ENCODE assay signal across 18 cellular contexts in the genomic region with DNA sequence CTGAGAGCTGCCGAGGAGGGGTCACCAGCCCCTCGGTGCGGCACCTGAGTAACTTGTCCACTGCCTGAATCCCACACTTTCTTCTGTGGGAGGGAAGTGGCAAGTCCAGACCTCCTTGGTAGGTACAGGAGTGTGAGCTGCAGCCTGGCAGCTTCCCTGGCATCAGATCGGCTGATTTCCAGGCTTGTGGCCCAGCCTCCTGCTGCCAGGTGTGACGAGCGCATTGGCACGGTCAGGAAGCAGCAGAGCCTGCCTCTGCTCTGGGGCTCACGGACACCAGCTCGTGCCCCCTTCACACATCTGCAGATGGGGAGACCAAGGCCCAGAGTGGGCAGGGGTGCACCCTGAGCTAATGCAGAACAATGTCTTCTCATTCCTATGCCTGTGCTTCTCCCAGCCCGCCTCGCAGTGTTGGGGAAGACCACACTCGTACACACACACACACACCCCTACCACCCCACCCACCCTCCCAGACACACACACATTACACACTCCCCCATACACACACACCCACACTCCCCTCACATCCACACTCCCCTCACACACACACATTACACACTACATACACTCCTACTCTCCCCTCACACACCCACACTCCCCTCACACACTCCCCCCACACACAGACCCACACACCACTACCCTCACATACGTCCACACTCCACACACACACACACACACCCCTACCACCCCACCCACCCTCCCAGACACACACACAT. TPM values are rescaled to one million over a fixed set of nuclear protein-coding genes. Genes with fewer than 3 reads are reported as not detected.
DNase-seq lines count a peak whose midpoint lies in the region; ATAC-seq, FAIRE-seq and TF ChIP-seq lines count a peak whose summit lies in the region.
"Had no signal": no experiment of that assay in that cellular context is flagged by ENCODE, and none has a peak within 500 bp of the region (broad histone marks: within the 10 kb centered on the region; RNA-seq: fewer than 3 reads in every experiment).

No MANE protein-coding gene starts in this region.

- no peaks in the 10 kb centered on the region for H3K36me3 ChIP-seq in pancreas

- H3K27ac ChIP-seq in pancreas: no peak overlapping the region
- H3K27ac ChIP-seq: PC-9 had no signal

- H3K4me3 ChIP-seq in LNCaP clone FGC (ENCODE audit: low read depth, low read length) (no peak overlapping the region), pancreas (no peak overlapping the region)
- H3K4me3 ChIP-seq: PC-9 had no signal

- peak; percentile 90 to 95 (median 92) for ATAC-seq in pancreas
- ATAC-seq in HG03108 (IDR thresholded peaks at IDR 0.05; ENCODE audit: unreplicated experiment): no peak
- ATAC-seq in GM18861 (IDR thresholded peaks at IDR 0.05; ENCODE audit: unreplicated experiment): no peak
- ATAC-seq: left colon, natural killer cell, sciatic nerve had no signal

- no peaks in the 10 kb centered on the region for H3K9me3 ChIP-seq in pancreas

- peak in 2 of 3 experiments; percentile 32 to 44 for DNase-seq in NCI-H1417 (lab: John Stamatoyannopoulos, UW)
- DNase-seq in NCI-H1417 treated with DMSO at 0.1 percent for 48 hours (lab: John Stamatoyannopoulos, UW): no peak
- DNase-seq in LNCaP clone FGC (ENCODE audit: low read depth): peak; percentile 82
- DNase-seq in cerebellar cortex (ENCODE audit: low spot score): peak; percentile 75
- DNase-seq in pancreas: peak; percentile 85 to 96 (median 91)
- no peak for DNase-seq in activated CD4-positive, CD25-positive, alpha-beta regulatory T cell treated with anti-CD3 and anti-CD28 coated beads, Interleukin-2, amount 50 U/mL, for 72 hours
- DNase-seq: 8988T; activated naive CD4-positive, alpha-beta T cell treated with anti-CD3 and anti-CD28 coated beads, Interleukin-2, amount 10 ng/mL, durations not matched to agents 7 days and 5 days; left colon; natural killer cell; NCI-H226; PC-9; stimulated activated CD4-positive, alpha-beta T cell treated with anti-CD3 and anti-CD28 coated beads, Interleukin-4, amount 100 ng/mL, for 24 hours; SW 1271 had no signal

- 25 to 31% methylated on average over 12 to 13 of the region's 13 CpGs for WGBS in pancreas, 2 donors

- TF ChIP-seq CTCF in LNCaP clone FGC (IDR thresholded peaks at IDR 0.05; ENCODE audit: control insufficient read depth, extremely low read depth, insufficient read depth): no peak
- TF ChIP-seq CTCF in pancreas (IDR thresholded peaks at IDR 0.05): no peak

- H3K27me3 ChIP-seq in pancreas: no peaks in the 10 kb centered on the region

- no peak for FAIRE-seq in pancreas (lab: Jason Lieb, UNC)
- FAIRE-seq: G401.6 had no signal

- intact Hi-C loops in pancreas (cut with DNase I): no loop called here

- peaks cover 21 to 23% (median 23%) of the 10 kb centered on the region in 3 donors for H3K4me1 ChIP-seq in pancreas

RNA-seq across cellular contexts. Expression of gene SELENON, which starts 33.1 kb away (rescaled TPM):
- 10 to 100 TPM; 27.8 to 48.3 (median 39.5) TPM for total RNA-seq in pancreas
- polyA plus RNA-seq in pancreas: 10 to 100 TPM; 29.8 to 39.3 TPM

RNA-seq across cellular contexts. Expression of gene MTFR1L, which starts 52.9 kb away (rescaled TPM):
- total RNA-seq in pancreas: 10 to 100 TPM; 24.0 to 36.0 (median 26.3) TPM
- 10 to 100 TPM; 38.9 to 59.6 TPM for polyA plus RNA-seq in pancreas

Comparison
In these comparisons a context has a peak if more than half of its experiments do, and no peak if none do; other contexts are left out.
1. DNase-seq: peak in NCI-H1417 (2 of 3), LNCaP clone FGC (single experiment), cerebellar cortex (single experiment) and pancreas (6 of 6); none in NCI-H1417 treated with DMSO at 0.1 percent for 48 hours (single experiment) and activated CD4-positive, CD25-positive, alpha-beta regulatory T cell treated with anti-CD3 and anti-CD28 coated beads, Interleukin-2, amount 50 U/mL, for 72 hours (single experiment).
2. ATAC-seq: peak in pancreas (4 of 4); none in HG03108 (single experiment) and GM18861 (single experiment).